18 cellular contexts compared by ENCODE assay signal in the genomic region with DNA sequence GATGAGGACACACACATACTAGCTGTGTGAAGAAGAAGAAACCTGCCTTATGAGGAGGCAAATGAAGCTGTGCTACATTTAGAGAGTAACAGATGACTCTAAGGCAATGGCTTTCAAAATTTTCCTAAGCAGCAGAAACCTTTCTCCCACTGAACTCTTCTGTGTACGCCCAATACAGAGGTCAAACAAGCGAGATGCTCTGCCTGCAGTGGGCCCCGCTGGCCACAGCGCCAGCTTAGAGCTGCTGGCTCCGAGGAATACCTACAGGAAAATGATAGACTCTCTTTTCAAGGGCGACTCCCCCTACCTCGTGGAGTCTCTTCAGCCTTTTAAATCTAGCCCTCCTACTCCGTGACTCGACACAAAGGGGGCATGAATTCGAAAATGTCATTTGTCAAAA. TPM values are rescaled to one million over a fixed set of nuclear protein-coding genes. Genes with fewer than 3 reads are reported as not detected.
DNase-seq lines count a peak whose midpoint lies in the region; ATAC-seq and TF ChIP-seq lines count a peak whose summit lies in the region.
"Had no signal": no experiment of that assay in that cellular context is flagged by ENCODE, and none has a peak within 500 bp of the region (broad histone marks: within the 10 kb centered on the region; RNA-seq: fewer than 3 reads in every experiment).

No MANE protein-coding gene starts in this region.

- H3K27me3 Mint-ChIP-seq in osteocyte (ENCODE audit: unreplicated experiment), result no peaks in the 10 kb centered on the region
- H3K27me3 Mint-ChIP-seq: stimulated activated naive CD8-positive, alpha-beta T cell treated with anti-CD3 and anti-CD28 coated beads, Interleukin-15, amount 100 ng/mL, for 72 hours had no signal

- WGBS in GM23248 (ENCODE audit: low coverage in 1 of 2, low lambda C conversion rate in 2 of 2, missing lambda C conversion rate in 2 of 2), 2 experiments, result 76 to 82% methylated on average over 10 of the region's 10 CpGs

- TF ChIP-seq CTCF in fibroblast of lung (conservative IDR thresholded peaks at IDR 0.05 in 1 of 2, IDR thresholded peaks at IDR 0.05 in 1 of 2; ENCODE audit: low read depth in 1 of 2, low read length in 2 of 2) (no peak), osteocyte (IDR thresholded peaks at IDR 0.05) (no peak)

- no peak for ATAC-seq in HG03108 (IDR thresholded peaks at IDR 0.05; ENCODE audit: unreplicated experiment)
- ATAC-seq in HG03571 (IDR thresholded peaks at IDR 0.05; ENCODE audit: unreplicated experiment), result no peak
- ATAC-seq: mucosa of descending colon; Panc1; stimulated activated naive CD8-positive, alpha-beta T cell treated with anti-CD3 and anti-CD28 coated beads, Interleukin-15, amount 100 ng/mL, for 72 hours had no signal

- in situ Hi-C loops in GM23248 (cut with MboI), result no loop called here

- H2AFZ ChIP-seq in GM23248 (no peak overlapping the region), fibroblast of lung (ENCODE audit: low read length) (no peak overlapping the region)

- H3K27ac Mint-ChIP-seq in osteocyte (ENCODE audit: unreplicated experiment), result peak overlapping the region; percentile 89
- H3K27ac Mint-ChIP-seq: stimulated activated naive CD8-positive, alpha-beta T cell treated with anti-CD3 and anti-CD28 coated beads, Interleukin-15, amount 100 ng/mL, for 72 hours; T-helper 1 cell treated with Interleukin-12 subunit alpha and Interleukin-12 subunit beta and Interleukin-4 antibody, amounts not matched to agents 30 μg/mL and 1 μg/mL, for 36 hours had no signal

- H3K9me3 Mint-ChIP-seq in osteocyte (ENCODE audit: unreplicated experiment), result no peaks in the 10 kb centered on the region
- H3K9me3 Mint-ChIP-seq: stimulated activated naive CD8-positive, alpha-beta T cell treated with anti-CD3 and anti-CD28 coated beads, Interleukin-15, amount 100 ng/mL, for 72 hours; T-helper 1 cell treated with Interleukin-12 subunit alpha and Interleukin-12 subunit beta and Interleukin-4 antibody, amounts not matched to agents 30 μg/mL and 1 μg/mL, for 36 hours had no signal

- no peaks in the 10 kb centered on the region for H3K27me3 ChIP-seq in GM23248 (replicated peaks; ENCODE audit: insufficient read depth)
- H3K27me3 ChIP-seq in fibroblast of lung (ENCODE audit: control insufficient read depth, insufficient read depth, low read length), result no peaks in the 10 kb centered on the region
- H3K27me3 ChIP-seq: BLaER1, cardiac muscle cell had no signal

- peak overlapping the region; percentile 83 for H3K27ac ChIP-seq in GM23248
- peak overlapping the region; percentile 43; the same call in 1 of the 2 replicates for H3K27ac ChIP-seq in SK-N-MC
- no peak overlapping the region for H3K27ac ChIP-seq in fibroblast of lung (ENCODE audit: insufficient read depth, low read length)
- H3K27ac ChIP-seq: BLaER1 had no signal

- peak; percentile 25 for DNase-seq in GM23248
- DNase-seq in SK-N-MC (ENCODE audit: low read depth, low spot score), result no peak
- peak; percentile 7 to 61 for DNase-seq in fibroblast of lung (ENCODE audit: low read depth in 2 of 2)
- DNase-seq in osteocyte (ENCODE audit: extremely low spot score, unreplicated experiment), result no peak
- DNase-seq in activated CD4-positive, alpha-beta T cell treated with anti-CD3 and anti-CD28 coated beads, Interleukin-2, amount 50 U/mL, for 4 hours, result no peak
- DNase-seq in germinal center (ENCODE audit: low spot score), result no peak
- DNase-seq: activated CD4-positive, alpha-beta T cell treated with anti-CD3 and anti-CD28 coated beads, Interleukin-2, amount 50 U/mL, for 48 hours; HCEC 1CT; mucosa of descending colon; NCI-H1092; NCI-H446 treated with DMSO at 0.1 percent for 48 hours; stimulated activated naive CD8-positive, alpha-beta T cell treated with anti-CD3 and anti-CD28 coated beads, Interleukin-15, amount 100 ng/mL, for 72 hours had no signal

- peaks cover 58% of the 10 kb centered on the region for H3F3A ChIP-seq in GM23248 (ENCODE audit: insufficient read depth)

- peaks cover 28% of the 10 kb centered on the region for H3K36me3 Mint-ChIP-seq in osteocyte (ENCODE audit: unreplicated experiment)

- H3K9me2 ChIP-seq in GM23248 (ENCODE audit: insufficient read depth), result no peaks in the 10 kb centered on the region

- H3K4me3 Mint-ChIP-seq in osteocyte (ENCODE audit: unreplicated experiment), result peak overlapping the region; percentile 46
- H3K4me3 Mint-ChIP-seq: stimulated activated naive CD8-positive, alpha-beta T cell treated with anti-CD3 and anti-CD28 coated beads, Interleukin-15, amount 100 ng/mL, for 72 hours; T-helper 1 cell treated with Interleukin-12 subunit alpha and Interleukin-12 subunit beta and Interleukin-4 antibody, amounts not matched to agents 30 μg/mL and 1 μg/mL, for 36 hours had no signal

- peaks cover 71% of the 10 kb centered on the region for H3K4me1 Mint-ChIP-seq in osteocyte (ENCODE audit: unreplicated experiment)

- H4K20me1 ChIP-seq in GM23248 (ENCODE audit: insufficient read depth), result peaks cover 10% of the 10 kb centered on the region; the same call in 1 of the 2 replicates
- peaks cover 11% of the 10 kb centered on the region for H4K20me1 ChIP-seq in fibroblast of lung (ENCODE audit: control insufficient read depth, extremely low read depth, insufficient read depth, low read length)

- H3K9ac ChIP-seq in GM23248, result peak overlapping the region; percentile 74
- no peak overlapping the region for H3K9ac ChIP-seq in SK-N-MC (ENCODE audit: insufficient read length)
- no peak overlapping the region for H3K9ac ChIP-seq in fibroblast of lung (ENCODE audit: insufficient read depth, low read length)
- H3K9ac ChIP-seq: BLaER1 had no signal

- H3K9me3 ChIP-seq in GM23248 (ENCODE audit: low read depth), result no peaks in the 10 kb centered on the region
- no peaks in the 10 kb centered on the region for H3K9me3 ChIP-seq in SK-N-MC (ENCODE audit: low read depth, low read length)
- H3K9me3 ChIP-seq in fibroblast of lung (ENCODE audit: control insufficient read depth, insufficient read depth, low read depth, low read length), result no peaks in the 10 kb centered on the region
- H3K9me3 ChIP-seq: BLaER1, mucosa of descending colon had no signal

- H3K4me3 ChIP-seq in GM23248 (peak overlapping the region; percentile 61), SK-N-MC (no peak overlapping the region), fibroblast of lung (replicated peaks in 1 of 4; ENCODE audit: control extremely low read depth in 1 of 4, insufficient read depth in 1 of 4, low read depth in 3 of 4, low read length in 4 of 4) (peak overlapping the region in 2 of 4 experiments; percentile 11 to 48)
- H3K4me3 ChIP-seq: BLaER1, cardiac muscle cell, mucosa of descending colon had no signal

- H3K36me3 ChIP-seq in GM23248 (ENCODE audit: low read depth), result 0 out of 2 replicates have a peak, but pooled peaks cover 9% of the 10 kb centered on the region
- H3K36me3 ChIP-seq in SK-N-MC (ENCODE audit: insufficient read depth, low read length), result peaks cover 26% of the 10 kb centered on the region
- no peaks in the 10 kb centered on the region for H3K36me3 ChIP-seq in fibroblast of lung (ENCODE audit: control insufficient read depth, insufficient read depth, low read length)

- H3K4me2 ChIP-seq in GM23248 (ENCODE audit: unreplicated experiment) (peak overlapping the region; percentile 80), fibroblast of lung (ENCODE audit: extremely low read depth, insufficient read depth, low read length) (peak overlapping the region; percentile 21)
- H3K4me2 ChIP-seq: BLaER1 had no signal

- H3K79me2 ChIP-seq in GM23248 (ENCODE audit: insufficient read depth) (peaks cover 88% of the 10 kb centered on the region), fibroblast of lung (ENCODE audit: control insufficient read depth, insufficient read depth, low read length) (peaks cover 64% of the 10 kb centered on the region)

- H3K4me1 ChIP-seq in GM23248 (ENCODE audit: insufficient read depth), result peaks cover 61% of the 10 kb centered on the region
- peaks cover 23% of the 10 kb centered on the region for H3K4me1 ChIP-seq in fibroblast of lung (ENCODE audit: control insufficient read depth, extremely low read depth, insufficient read depth, low read length)
- H3K4me1 ChIP-seq: BLaER1 had no signal

RNA-seq across cellular contexts. Expression of a gene that starts 39.2 kb away (rescaled TPM):
- 40.6 and 41.8 TPM in 2 replicates for total RNA-seq in GM23248 (2014; rRNA removed; shearing (Covaris generic))
- polyA plus RNA-seq in GM23248 (2016; fragmentation: Nextera tagmentation; extraction: Ambion mirVana) (17.2 and 18.5 TPM in 2 replicates), fibroblast of lung (44.6 and 50.3 TPM in 2 replicates)
- total RNA-seq in fibroblast of lung (52.1 and 65.2 TPM in 2 replicates), osteocyte (54.7 and 55.9 TPM in 2 replicates)
- polyA plus RNA-seq in fibroblast of lung (2012), result 21.2 and 22.6 TPM in 2 replicates
- polyA minus RNA-seq in fibroblast of lung (ENCODE audit: low replicate concordance), result 8.3 and 9.6 TPM in 2 replicates

Comparison
In these comparisons a context has a peak if more than half of its experiments do, and no peak if none do; other contexts are left out.
1. DNase-seq: peak in GM23248 (single experiment) and fibroblast of lung (2 of 2); none in SK-N-MC (single experiment), osteocyte (single experiment), activated CD4-positive, alpha-beta T cell treated with anti-CD3 and anti-CD28 coated beads, Interleukin-2, amount 50 U/mL, for 4 hours (0 of 2) and germinal center (single experiment).